Comparison of ENCODE assay signal across 1 cellular context in genomic region chr12:32588604-32589003, GRCh38.
TF ChIP-seq lines count a peak whose summit lies in the region.

No MANE protein-coding gene starts in this region.

TF ChIP-seq in WTC11, 78 proteins besides CTCF, POLR2A, EP300 and RAD21 (continued from another document):
- no peak for TF ChIP-seq ARID4B (CRISPR knock-in tag; IDR thresholded peaks at IDR 0.05; ENCODE audit: borderline replicate concordance)
